ENCODE assay signal across 8 cellular contexts in the genomic region with DNA sequence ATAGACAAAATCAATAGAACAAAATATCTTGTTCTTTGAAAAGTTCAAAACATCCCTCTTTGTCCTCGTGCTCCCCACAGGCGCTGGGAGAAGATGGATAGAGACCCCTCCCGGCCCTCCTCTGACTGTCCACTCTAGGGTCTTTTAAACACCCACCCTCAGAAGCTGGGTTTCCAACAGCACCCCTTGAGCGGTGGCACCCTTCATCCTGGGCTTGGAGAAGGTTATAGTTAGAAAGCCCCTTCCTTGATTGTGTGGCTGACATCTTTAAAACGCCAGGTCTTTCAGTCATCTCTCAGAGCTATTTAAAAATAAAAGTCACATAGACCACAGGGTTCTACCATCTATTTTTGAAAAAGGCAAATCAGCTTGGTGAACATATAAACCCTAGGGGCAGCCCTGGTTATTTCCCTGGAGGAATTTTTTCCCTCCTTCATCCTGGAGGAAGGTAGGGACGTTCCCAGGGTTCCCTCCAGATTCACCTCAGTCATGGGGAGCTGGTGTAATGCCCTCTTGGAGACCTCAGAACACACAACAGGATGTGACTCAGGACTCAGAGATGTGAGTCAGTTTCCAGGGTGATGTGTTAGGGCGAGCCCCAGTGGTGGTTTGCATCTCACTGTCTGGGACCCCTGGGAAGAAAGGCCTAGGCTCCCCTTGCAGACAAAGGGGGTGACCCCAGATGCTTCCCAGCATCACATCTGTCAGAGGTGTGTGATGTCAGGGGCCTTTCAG.
A peak's percentile ranks its signal among the peaks of the same experiment; 100 is the strongest.
DNase-seq lines count a peak whose midpoint lies in the region; ATAC-seq and TF ChIP-seq lines count a peak whose summit lies in the region.

No MANE protein-coding gene starts in this region.

- H3K9me3 Mint-ChIP-seq in activated CD8-positive, alpha-beta T cell treated with anti-CD3 and anti-CD28 coated beads, Interleukin-2, amount 10 ng/mL, durations not matched to agents 7 days and 5 days (ENCODE audit: insufficient read depth): peaks cover 13% of the 10 kb centered on the region

- CTCF ChIA-PET in activated CD8-positive, alpha-beta T cell treated with anti-CD3 and anti-CD28 coated beads, Interleukin-2, amount 10 ng/mL, durations not matched to agents 7 days and 5 days (lab: Charles Lee): interaction anchor here (0.6 to 1.7 kb wide), 11 partner anchors 11 to 181 kb away, joined by 3 to 6 read pairs (median 3); no protein-coding TSS in a partner anchor

- H3K4me3 Mint-ChIP-seq in activated CD8-positive, alpha-beta T cell treated with anti-CD3 and anti-CD28 coated beads, Interleukin-2, amount 10 ng/mL, durations not matched to agents 7 days and 5 days: no peak overlapping the region

- peaks cover 7% of the 10 kb centered on the region for H3K27me3 Mint-ChIP-seq in activated CD8-positive, alpha-beta T cell treated with anti-CD3 and anti-CD28 coated beads, Interleukin-2, amount 10 ng/mL, durations not matched to agents 7 days and 5 days (ENCODE audit: low read depth)

- ATAC-seq in activated CD8-positive, alpha-beta T cell treated with anti-CD3 and anti-CD28 coated beads, Interleukin-2, amount 10 ng/mL, durations not matched to agents 7 days and 5 days: peak; percentile 84
- ATAC-seq in esophagus mucosa: peak; percentile 93
- no peak for ATAC-seq in HG03025 (IDR thresholded peaks at IDR 0.05; ENCODE audit: low FRiP score, unreplicated experiment)

- H3K4me1 Mint-ChIP-seq in activated CD8-positive, alpha-beta T cell treated with anti-CD3 and anti-CD28 coated beads, Interleukin-2, amount 10 ng/mL, durations not matched to agents 7 days and 5 days (ENCODE audit: low read depth): peaks cover 55% of the 10 kb centered on the region

- TF ChIP-seq CTCF in GM13976 (IDR thresholded peaks at IDR 0.05; ENCODE audit: borderline replicate concordance, control extremely low read depth, extremely low read depth, insufficient read depth, missing control alignments): no peak

- peak; percentile 65 for DNase-seq in GM13976 (ENCODE audit: low spot score)
- peak; percentile 98 for DNase-seq in HT1080 (ENCODE audit: low read depth)
- peak; percentile 69 for DNase-seq in activated CD8-positive, alpha-beta T cell treated with anti-CD3 and anti-CD28 coated beads, Interleukin-2, amount 10 ng/mL, durations not matched to agents 7 days and 5 days
- DNase-seq in stimulated activated CD4-positive, alpha-beta T cell treated with anti-CD3 and anti-CD28 coated beads, Interleukin-15, amount 100 ng/mL, for 24 hours: peak; percentile 76
- DNase-seq in occipital lobe (lab: John Stamatoyannopoulos, UW): no peak
- no peak for DNase-seq in G401 (ENCODE audit: low spot score)

- peaks cover 15% of the 10 kb centered on the region for H3K36me3 Mint-ChIP-seq in activated CD8-positive, alpha-beta T cell treated with anti-CD3 and anti-CD28 coated beads, Interleukin-2, amount 10 ng/mL, durations not matched to agents 7 days and 5 days (ENCODE audit: low read depth)

- POLR2A ChIA-PET in activated CD8-positive, alpha-beta T cell treated with anti-CD3 and anti-CD28 coated beads, Interleukin-2, amount 10 ng/mL, durations not matched to agents 7 days and 5 days (lab: Charles Lee): interaction anchor here (1.4 kb wide), 1 partner anchor 38 kb away, joined by 5 read pairs; no protein-coding TSS in a partner anchor

- peak overlapping the region; percentile 67 for H3K27ac Mint-ChIP-seq in activated CD8-positive, alpha-beta T cell treated with anti-CD3 and anti-CD28 coated beads, Interleukin-2, amount 10 ng/mL, durations not matched to agents 7 days and 5 days

- in situ Hi-C loops in GM13976 (cut with MboI; ENCODE audit: low sequenced_read_pairs, unreplicated experiment) (no loop called here), G401 (cut with HindIII; ENCODE audit: low sequenced_read_pairs) (no loop called here)

Comparison
In these comparisons a context has a peak if more than half of its experiments do, and no peak if none do; other contexts are left out.
1. DNase-seq: peak in GM13976 (single experiment), HT1080 (single experiment), activated CD8-positive, alpha-beta T cell treated with anti-CD3 and anti-CD28 coated beads, Interleukin-2, amount 10 ng/mL, durations not matched to agents 7 days and 5 days (single experiment) and stimulated activated CD4-positive, alpha-beta T cell treated with anti-CD3 and anti-CD28 coated beads, Interleukin-15, amount 100 ng/mL, for 24 hours (single experiment); none in occipital lobe (single experiment) and G401 (single experiment).